ENCODE assay signal across 21 cellular contexts in the genomic region with DNA sequence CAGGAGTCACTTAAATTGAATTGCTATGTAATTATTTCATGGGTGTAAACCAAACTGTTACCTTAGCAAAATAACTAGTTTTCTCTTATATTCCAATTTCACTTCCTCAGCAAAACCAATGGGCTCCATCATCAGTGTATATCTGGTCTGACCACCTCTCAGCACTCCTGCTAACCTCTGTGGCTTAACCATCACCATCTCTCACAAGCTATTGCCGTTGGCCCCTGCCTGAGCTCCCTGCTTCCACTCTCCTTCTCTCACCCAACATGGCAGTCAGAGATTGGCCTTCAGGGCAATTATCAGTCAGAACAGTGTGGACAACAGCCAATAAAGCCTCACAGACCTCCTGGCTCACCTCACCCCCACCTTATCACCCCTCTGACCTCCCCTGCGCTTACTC.
DNase-seq lines count a peak whose midpoint lies in the region; ATAC-seq, FAIRE-seq and TF ChIP-seq lines count a peak whose summit lies in the region.
"Had no signal": no experiment of that assay in that cellular context is flagged by ENCODE, and none has a peak within 500 bp of the region (broad histone marks: within the 10 kb centered on the region; RNA-seq: fewer than 3 reads in every experiment).

No MANE protein-coding gene starts in this region.

- no peak overlapping the region for H3K4me3 ChIP-seq in bronchial epithelial cell (ENCODE audit: low read depth, low read length)
- H3K4me3 ChIP-seq: GM23248, HAP-1, K562 had no signal

- no peaks in the 10 kb centered on the region for H3K36me3 ChIP-seq in bronchial epithelial cell (ENCODE audit: control insufficient read depth, insufficient read depth, low read length)
- H3K36me3 ChIP-seq: HAP-1 had no signal

- ATAC-seq in SK-N-SH treated with all-trans-retinoic acid at 6 μM for 48 hours = no peak
- ATAC-seq: HepG2, K562 had no signal

- FAIRE-seq in bronchial epithelial cell (lab: Jason Lieb, UNC) = peak; percentile 18
- FAIRE-seq: HepG2, K562 had no signal

- no peaks in the 10 kb centered on the region for H3K27me3 ChIP-seq in bronchial epithelial cell (ENCODE audit: control insufficient read depth, insufficient read depth, low read length)

- DNase-seq in NCI-H146 (lab: John Stamatoyannopoulos, UW) (peak; percentile 25), NCI-H146 treated with DMSO at 0.1 percent for 48 hours (lab: John Stamatoyannopoulos, UW; ENCODE audit: unreplicated experiment) (no peak), RPMI8226 (peak; percentile 51), bronchial epithelial cell (ENCODE audit: low read depth) (no peak), COLO668 (lab: John Stamatoyannopoulos, UW; ENCODE audit: unreplicated experiment) (no peak), D341Med (ENCODE audit: low spot score) (no peak), NCI-H1930 (lab: John Stamatoyannopoulos, UW) (no peak)
- DNase-seq: CD8-positive, alpha-beta memory T cell; DMS79; GM23248; NCI-H1092; NCI-H1436; NCI-H2081; NCI-H2171; NCI-H524 treated with DMSO at 0.1 percent for 48 hours; Right ventricle myocardium superior; SW 1271 had no signal

- TF ChIP-seq CTCF in bronchial epithelial cell (IDR thresholded peaks at IDR 0.05; ENCODE audit: insufficient read depth, low read length, severe bottlenecking) = no peak

TF ChIP-seq in SK-N-SH treated with all-trans-retinoic acid at 6 μM for 48 hours, 23 proteins besides CTCF, POLR2A, EP300 and RAD21:
- no peak for TF ChIP-seq ISL1 (CRISPR knock-in tag; IDR thresholded peaks at IDR 0.05)
- TF ChIP-seq RARB (CRISPR knock-in tag; IDR thresholded peaks at IDR 0.05) = no peak
- TF ChIP-seq GLIS3 (CRISPR knock-in tag; IDR thresholded peaks at IDR 0.05) = no peak
- no peak for TF ChIP-seq ZC3H10 (CRISPR knock-in tag; IDR thresholded peaks at IDR 0.05)
- TF ChIP-seq BACH2 (CRISPR knock-in tag; IDR thresholded peaks at IDR 0.05; ENCODE audit: borderline replicate concordance) = no peak
- TF ChIP-seq TCF4 (CRISPR knock-in tag; IDR thresholded peaks at IDR 0.05; ENCODE audit: borderline replicate concordance) = no peak
- no peak for TF ChIP-seq ZNF70 (CRISPR knock-in tag; IDR thresholded peaks at IDR 0.05)
- no peak for TF ChIP-seq ZFP30 (CRISPR knock-in tag; IDR thresholded peaks at IDR 0.05)
- TF ChIP-seq, protein P1, sequence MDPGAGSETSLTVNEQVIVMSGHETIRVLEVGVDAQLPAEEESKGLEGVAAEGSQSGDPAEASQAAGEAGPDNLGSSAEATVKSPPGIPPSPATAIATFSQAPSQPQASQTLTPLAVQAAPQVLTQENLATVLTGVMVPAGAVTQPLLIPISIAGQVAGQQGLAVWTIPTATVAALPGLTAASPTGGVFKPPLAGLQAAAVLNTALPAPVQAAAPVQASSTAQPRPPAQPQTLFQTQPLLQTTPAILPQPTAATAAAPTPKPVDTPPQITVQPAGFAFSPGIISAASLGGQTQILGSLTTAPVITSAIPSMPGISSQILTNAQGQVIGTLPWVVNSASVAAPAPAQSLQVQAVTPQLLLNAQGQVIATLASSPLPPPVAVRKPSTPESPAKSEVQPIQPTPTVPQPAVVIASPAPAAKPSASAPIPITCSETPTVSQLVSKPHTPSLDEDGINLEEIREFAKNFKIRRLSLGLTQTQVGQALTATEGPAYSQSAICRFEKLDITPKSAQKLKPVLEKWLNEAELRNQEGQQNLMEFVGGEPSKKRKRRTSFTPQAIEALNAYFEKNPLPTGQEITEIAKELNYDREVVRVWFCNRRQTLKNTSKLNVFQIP (CRISPR knock-in tag; IDR thresholded peaks at IDR 0.05; ENCODE audit: borderline replicate concordance, low read depth) = no peak
- no peak for TF ChIP-seq SNAI2 (CRISPR knock-in tag; IDR thresholded peaks at IDR 0.05)
- TF ChIP-seq ZNF8 (CRISPR knock-in tag; IDR thresholded peaks at IDR 0.05) = no peak
- TF ChIP-seq PPARA (CRISPR knock-in tag; IDR thresholded peaks at IDR 0.05; ENCODE audit: borderline replicate concordance) = no peak
- TF ChIP-seq OSR1 (CRISPR knock-in tag; IDR thresholded peaks at IDR 0.05) = no peak
- TF ChIP-seq, protein P2, sequence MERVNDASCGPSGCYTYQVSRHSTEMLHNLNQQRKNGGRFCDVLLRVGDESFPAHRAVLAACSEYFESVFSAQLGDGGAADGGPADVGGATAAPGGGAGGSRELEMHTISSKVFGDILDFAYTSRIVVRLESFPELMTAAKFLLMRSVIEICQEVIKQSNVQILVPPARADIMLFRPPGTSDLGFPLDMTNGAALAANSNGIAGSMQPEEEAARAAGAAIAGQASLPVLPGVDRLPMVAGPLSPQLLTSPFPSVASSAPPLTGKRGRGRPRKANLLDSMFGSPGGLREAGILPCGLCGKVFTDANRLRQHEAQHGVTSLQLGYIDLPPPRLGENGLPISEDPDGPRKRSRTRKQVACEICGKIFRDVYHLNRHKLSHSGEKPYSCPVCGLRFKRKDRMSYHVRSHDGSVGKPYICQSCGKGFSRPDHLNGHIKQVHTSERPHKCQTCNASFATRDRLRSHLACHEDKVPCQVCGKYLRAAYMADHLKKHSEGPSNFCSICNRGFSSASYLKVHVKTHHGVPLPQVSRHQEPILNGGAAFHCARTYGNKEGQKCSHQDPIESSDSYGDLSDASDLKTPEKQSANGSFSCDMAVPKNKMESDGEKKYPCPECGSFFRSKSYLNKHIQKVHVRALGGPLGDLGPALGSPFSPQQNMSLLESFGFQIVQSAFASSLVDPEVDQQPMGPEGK (CRISPR knock-in tag; IDR thresholded peaks at IDR 0.05; ENCODE audit: borderline replicate concordance) = no peak
- TF ChIP-seq ZNF565 (CRISPR knock-in tag; conservative IDR thresholded peaks at IDR 0.05; ENCODE audit: low read depth) = no peak
- TF ChIP-seq TOX (CRISPR knock-in tag; IDR thresholded peaks at IDR 0.05; ENCODE audit: borderline replicate concordance) = no peak

Comparison
In these comparisons a context has a peak if more than half of its experiments do, and no peak if none do; other contexts are left out.
1. DNase-seq: peak in NCI-H146 (single experiment) and RPMI8226 (single experiment); none in NCI-H146 treated with DMSO at 0.1 percent for 48 hours (single experiment), bronchial epithelial cell (single experiment), COLO668 (single experiment), D341Med (single experiment) and NCI-H1930 (0 of 2).